22 cellular contexts compared by ENCODE assay signal in the genomic region with DNA sequence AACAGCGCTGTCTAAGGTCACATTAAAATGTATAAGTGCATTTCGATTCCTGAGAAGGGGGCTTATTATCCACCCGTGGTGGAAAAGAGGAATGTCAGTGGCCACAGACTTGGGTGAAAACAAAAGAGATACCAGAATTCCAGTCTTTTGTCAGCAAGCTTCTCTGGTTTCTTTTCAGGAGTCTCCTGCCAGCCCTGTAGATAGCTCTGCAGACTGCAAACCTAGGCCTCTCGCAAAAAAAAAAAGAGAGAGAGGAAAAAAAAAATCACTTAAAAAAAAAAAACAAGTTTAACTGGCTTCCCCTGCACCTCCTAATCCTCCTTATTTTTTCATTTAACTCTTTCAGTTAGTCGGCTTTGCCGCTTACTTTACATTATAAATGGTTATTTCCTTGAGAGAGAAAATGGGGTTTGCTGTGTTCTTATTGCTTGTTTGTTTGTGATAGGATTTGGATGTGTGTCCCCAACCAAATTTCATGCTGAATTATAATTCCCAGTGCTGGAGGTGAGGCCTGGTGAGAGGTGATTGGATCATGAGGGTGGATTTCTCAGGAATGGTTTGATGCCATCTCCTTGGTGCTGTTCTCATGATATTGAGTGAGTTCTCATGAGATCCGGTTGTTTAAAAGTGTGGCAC.
DNase-seq lines count a peak whose midpoint lies in the region; ATAC-seq and TF ChIP-seq lines count a peak whose summit lies in the region.
"Had no signal": no experiment of that assay in that cellular context is flagged by ENCODE, and none has a peak within 500 bp of the region (broad histone marks: within the 10 kb centered on the region; RNA-seq: fewer than 3 reads in every experiment).

No MANE protein-coding gene starts in this region.

- H3K56ac ChIP-seq in mesendoderm (ENCODE audit: low read length), result peak overlapping the region; percentile 22

- no peak overlapping the region for H2BK15ac ChIP-seq in mesendoderm (replicated peaks; ENCODE audit: low read depth)

- no peak overlapping the region for H2BK5ac ChIP-seq in mesendoderm (ENCODE audit: low read length)

- DNase-seq in activated T-cell treated with anti-CD3 and anti-CD28 coated beads, Interleukin-2, amount 50 U/mL, for 24 hours, result no peak
- no peak for DNase-seq in activated T-cell treated with anti-CD3 and anti-CD28 coated beads, Interleukin-2, amount 50 U/mL, for 48 hours
- DNase-seq in astrocyte of the hippocampus (ENCODE audit: low read depth, low spot score) (peak; percentile 45), mesendoderm (no peak), type B pancreatic cell (ENCODE audit: extremely low spot score, unreplicated experiment) (no peak), COLO668 (lab: John Stamatoyannopoulos, UW; ENCODE audit: unreplicated experiment) (no peak), NCI-H2196 (lab: John Stamatoyannopoulos, UW; ENCODE audit: unreplicated experiment) (no peak)
- DNase-seq in naive thymus-derived CD4-positive, alpha-beta T cell, result no peak
- DNase-seq: CD8-positive, alpha-beta memory T cell; DMS53; HCEC 1CT; IMR-90; MV-4-11; NCI-H1694 treated with DMSO at 0.1 percent for 48 hours; NCI-H2081 treated with DMSO at 0.1 percent for 48 hours; NCI-H2227 treated with DMSO at 0.1 percent for 48 hours; NCI-H510A; SHP77 treated with DMSO at 0.1 percent for 48 hours; SK-N-SH had no signal

- CTCF ChIA-PET in naive thymus-derived CD4-positive, alpha-beta T cell (lab: Charles Lee), result no interaction called here

- no peak for TF ChIP-seq CTCF in type B pancreatic cell (conservative IDR thresholded peaks at IDR 0.05)

- H3K4me1 Mint-ChIP-seq in activated T-cell treated with anti-CD3 and anti-CD28 coated beads, Interleukin-2, amount 50 U/mL, for 24 hours (ENCODE audit: low read depth), result no peaks in the 10 kb centered on the region
- H3K4me1 Mint-ChIP-seq in type B pancreatic cell (ENCODE audit: unreplicated experiment), result peaks cover 14% of the 10 kb centered on the region
- peaks cover 4 to 18% (median 10%) of the 10 kb centered on the region in 7 donors for H3K4me1 Mint-ChIP-seq in naive thymus-derived CD4-positive, alpha-beta T cell

- no peaks in the 10 kb centered on the region for H3K79me1 ChIP-seq in mesendoderm (ENCODE audit: low read length)

- no CpG with 5 or more reads among the region's 7 CpGs for WGBS in mesendoderm (ENCODE audit: extremely low coverage, insufficient coverage, low lambda C conversion rate)

- no peak overlapping the region for H3K18ac ChIP-seq in mesendoderm (ENCODE audit: low read length)

- H3K9me3 ChIP-seq in naive thymus-derived CD4-positive, alpha-beta T cell (ENCODE audit: control insufficient read depth in 2 of 3, low read length in 3 of 3), result no peaks in the 10 kb centered on the region
- H3K9me3 ChIP-seq: SK-N-SH had no signal

- peak overlapping the region; percentile 63 for H3K27ac Mint-ChIP-seq in activated T-cell treated with anti-CD3 and anti-CD28 coated beads, Interleukin-2, amount 50 U/mL, for 24 hours
- H3K27ac Mint-ChIP-seq in type B pancreatic cell, result peak overlapping the region; percentile 73
- peak overlapping the region in 1 of 9 donors; percentile 29 for H3K27ac Mint-ChIP-seq in naive thymus-derived CD4-positive, alpha-beta T cell

- no peak overlapping the region for H3K4me3 ChIP-seq in mesendoderm (ENCODE audit: low read length)
- H3K4me3 ChIP-seq in naive thymus-derived CD4-positive, alpha-beta T cell (ENCODE audit: low read length), result no peak overlapping the region

- intact Hi-C loops in naive thymus-derived CD4-positive, alpha-beta T cell (cut with micrococcal nuclease), result no loop called here

- H3K36me3 ChIP-seq in mesendoderm (ENCODE audit: control insufficient read depth, insufficient read depth, low read length), result no peaks in the 10 kb centered on the region
- H3K36me3 ChIP-seq in naive thymus-derived CD4-positive, alpha-beta T cell (ENCODE audit: control insufficient read depth in 2 of 3, insufficient read depth in 3 of 3, low read length in 3 of 3), result no peaks in the 10 kb centered on the region

- H3K79me2 ChIP-seq in mesendoderm (ENCODE audit: control insufficient read depth, insufficient read depth, low read length), result no peaks in the 10 kb centered on the region

- H3K36me3 Mint-ChIP-seq in activated T-cell treated with anti-CD3 and anti-CD28 coated beads, Interleukin-2, amount 50 U/mL, for 24 hours (ENCODE audit: low read depth), result no peaks in the 10 kb centered on the region
- H3K36me3 Mint-ChIP-seq in type B pancreatic cell, result peaks cover 4% of the 10 kb centered on the region
- H3K36me3 Mint-ChIP-seq in naive thymus-derived CD4-positive, alpha-beta T cell, result peaks cover 0 to 30% (median 7%) of the 10 kb centered on the region in 5 donors

- H3K4me2 ChIP-seq in mesendoderm (ENCODE audit: low read length), result no peak overlapping the region
- H3K4me2 ChIP-seq: KMS-11, SK-N-SH had no signal

- no peak overlapping the region for H4K8ac ChIP-seq in mesendoderm (ENCODE audit: low read depth, low read length)

- no peak overlapping the region for H3K9ac ChIP-seq in mesendoderm (ENCODE audit: low read length)
- H3K9ac ChIP-seq: KMS-11, SK-N-SH had no signal

- H2BK120ac ChIP-seq in mesendoderm (ENCODE audit: low read depth, low read length), result no peak overlapping the region

- no peak overlapping the region for H3K23ac ChIP-seq in mesendoderm (ENCODE audit: low read length)

- no peak overlapping the region for H2AK5ac ChIP-seq in mesendoderm (ENCODE audit: low read length)

- no peak for ATAC-seq in naive thymus-derived CD4-positive, alpha-beta T cell

- peaks cover 13% of the 10 kb centered on the region for H3K9me3 Mint-ChIP-seq in activated T-cell treated with anti-CD3 and anti-CD28 coated beads, Interleukin-2, amount 50 U/mL, for 24 hours
- H3K9me3 Mint-ChIP-seq in type B pancreatic cell, result peaks cover 11% of the 10 kb centered on the region
- H3K9me3 Mint-ChIP-seq in naive thymus-derived CD4-positive, alpha-beta T cell, result peaks cover 0 to 19% (median 11%) of the 10 kb centered on the region in 11 donors

- H4K5ac ChIP-seq in mesendoderm (ENCODE audit: low read length), result no peak overlapping the region

- no peak overlapping the region for H3K4ac ChIP-seq in mesendoderm (ENCODE audit: low read depth, low read length)

- H3K27me3 ChIP-seq in mesendoderm (ENCODE audit: insufficient read depth, low read length, poor library complexity), result no peaks in the 10 kb centered on the region
- no peaks in the 10 kb centered on the region for H3K27me3 ChIP-seq in naive thymus-derived CD4-positive, alpha-beta T cell (ENCODE audit: control insufficient read depth in 2 of 2, insufficient read depth in 2 of 2, low read length in 2 of 2)

- POLR2A ChIA-PET in naive thymus-derived CD4-positive, alpha-beta T cell (lab: Charles Lee), result no interaction called here

- no peaks in the 10 kb centered on the region for H3K4me1 ChIP-seq in mesendoderm (ENCODE audit: control insufficient read depth, low read depth, low read length)
- no peaks in the 10 kb centered on the region for H3K4me1 ChIP-seq in naive thymus-derived CD4-positive, alpha-beta T cell (ENCODE audit: control insufficient read depth in 2 of 2, insufficient read depth in 2 of 2, low read length in 2 of 2)

- H3K27ac ChIP-seq in mesendoderm (ENCODE audit: low read depth, low read length), result no peak overlapping the region
- no peak overlapping the region for H3K27ac ChIP-seq in naive thymus-derived CD4-positive, alpha-beta T cell (ENCODE audit: low read depth, low read length)
- H3K27ac ChIP-seq: C4-2B, KMS-11, RWPE1 had no signal

- H3K4me3 Mint-ChIP-seq in activated T-cell treated with anti-CD3 and anti-CD28 coated beads, Interleukin-2, amount 50 U/mL, for 24 hours, result no peak overlapping the region
- peak overlapping the region; percentile 71 for H3K4me3 Mint-ChIP-seq in type B pancreatic cell
- H3K4me3 Mint-ChIP-seq in naive thymus-derived CD4-positive, alpha-beta T cell, result no peak overlapping the region
- H3K4me3 Mint-ChIP-seq: CD8-positive, alpha-beta memory T cell had no signal

- H3K27me3 Mint-ChIP-seq in activated T-cell treated with anti-CD3 and anti-CD28 coated beads, Interleukin-2, amount 50 U/mL, for 24 hours, result no peaks in the 10 kb centered on the region
- H3K27me3 Mint-ChIP-seq in type B pancreatic cell, result no peaks in the 10 kb centered on the region
- no peaks in the 10 kb centered on the region for H3K27me3 Mint-ChIP-seq in naive thymus-derived CD4-positive, alpha-beta T cell
- H3K27me3 Mint-ChIP-seq: CD8-positive, alpha-beta memory T cell had no signal
